25 cellular contexts compared by ENCODE assay signal in the genomic region with DNA sequence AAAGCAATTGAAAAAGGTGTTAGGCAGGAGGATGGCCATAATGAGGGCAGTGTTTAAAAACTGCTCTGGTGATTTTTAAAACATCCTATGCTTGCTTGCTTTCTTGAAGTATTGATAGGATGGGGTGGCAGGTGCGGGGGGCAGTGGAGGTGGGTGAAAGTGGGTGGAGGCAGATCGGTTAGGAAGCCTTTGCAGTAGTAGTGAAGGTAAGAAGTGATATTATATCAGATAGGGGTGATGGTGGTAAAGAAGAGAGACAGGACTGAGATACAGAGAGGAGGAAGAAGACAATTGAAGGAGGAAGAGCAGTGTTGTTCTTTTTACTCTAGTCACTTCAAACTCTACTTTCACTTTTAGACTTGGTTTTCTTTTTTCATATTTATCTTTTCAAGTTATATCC. TPM values are rescaled to one million over a fixed set of nuclear protein-coding genes. Genes with fewer than 3 reads are reported as not detected.
DNase-seq lines count a peak whose midpoint lies in the region; ATAC-seq lines count a peak whose summit lies in the region.
"Had no signal": no experiment of that assay in that cellular context is flagged by ENCODE, and none has a peak within 500 bp of the region (broad histone marks: within the 10 kb centered on the region; RNA-seq: fewer than 3 reads in every experiment).

No MANE protein-coding gene starts in this region.

- POLR2A ChIA-PET in CD4-positive, alpha-beta memory T cell (lab: Charles Lee; ENCODE audit: partially characterized antibody), result interaction anchor here (1.4 to 9.0 kb wide), 3 partner anchors 9 to 15 kb away, joined by 3 to 236 read pairs (median 20); no protein-coding TSS in a partner anchor
- POLR2A ChIA-PET in naive thymus-derived CD4-positive, alpha-beta T cell (lab: Charles Lee), result interaction anchor here (0.6 to 8.5 kb wide), 3 partner anchors 11 to 304 kb away, joined by 3 to 132 read pairs (median 3); no protein-coding TSS in a partner anchor

- H3K4me1 Mint-ChIP-seq in CD4-positive, alpha-beta memory T cell, result peaks cover 23 to 68% (median 45%) of the 10 kb centered on the region in 4 donors
- peaks cover 40 to 51% (median 45%) of the 10 kb centered on the region in 3 donors for H3K4me1 Mint-ChIP-seq in IgD-negative memory B cell
- peaks cover 57% of the 10 kb centered on the region for H3K4me1 Mint-ChIP-seq in activated T-helper 1 cell treated with anti-CD3 and anti-CD28 coated beads, Interleukin-12 subunit alpha, Interleukin-12 subunit beta, Interleukin-2, Interleukin-4 antibody, amounts not matched to agents 30 ng/mL and 10 ng/mL and 1 ng/mL, durations not matched to agents 14 hours and 24 hours and 36 hours (ENCODE audit: low read depth)
- peaks cover 49 to 86% (median 71%) of the 10 kb centered on the region in 7 donors for H3K4me1 Mint-ChIP-seq in naive thymus-derived CD4-positive, alpha-beta T cell
- H3K4me1 Mint-ChIP-seq: nephron progenitor cell had no signal

- H3K4me1 ChIP-seq in CD4-positive, alpha-beta memory T cell (ENCODE audit: insufficient read depth, low read length), result peaks cover 96% of the 10 kb centered on the region
- H3K4me1 ChIP-seq in naive thymus-derived CD4-positive, alpha-beta T cell (ENCODE audit: control insufficient read depth in 2 of 2, insufficient read depth in 2 of 2, low read length in 2 of 2), result peaks cover 48 to 83% of the 10 kb centered on the region in 2 donors
- H3K4me1 ChIP-seq: esophagus squamous epithelium, transverse colon had no signal

- H3K9me3 Mint-ChIP-seq in CD4-positive, alpha-beta memory T cell, result peaks cover 2 to 25% (median 17%) of the 10 kb centered on the region in 8 donors
- H3K9me3 Mint-ChIP-seq in IgD-negative memory B cell, result peaks cover 0 to 4% (median 3%) of the 10 kb centered on the region in 3 donors
- peaks cover 32% of the 10 kb centered on the region for H3K9me3 Mint-ChIP-seq in activated T-helper 1 cell treated with anti-CD3 and anti-CD28 coated beads, Interleukin-12 subunit alpha, Interleukin-12 subunit beta, Interleukin-2, Interleukin-4 antibody, amounts not matched to agents 30 ng/mL and 10 ng/mL and 1 ng/mL, durations not matched to agents 14 hours and 24 hours and 36 hours
- peaks cover 4 to 26% (median 12%) of the 10 kb centered on the region in 11 donors for H3K9me3 Mint-ChIP-seq in naive thymus-derived CD4-positive, alpha-beta T cell

- peak overlapping the region; percentile 6 to 92 (median 81) for H3K4me3 Mint-ChIP-seq in CD4-positive, alpha-beta memory T cell
- peak overlapping the region in 3 of 4 donors; percentile 28 to 88 (median 83) for H3K4me3 Mint-ChIP-seq in IgD-negative memory B cell
- H3K4me3 Mint-ChIP-seq in activated T-helper 1 cell treated with anti-CD3 and anti-CD28 coated beads, Interleukin-12 subunit alpha, Interleukin-12 subunit beta, Interleukin-2, Interleukin-4 antibody, amounts not matched to agents 30 ng/mL and 10 ng/mL and 1 ng/mL, durations not matched to agents 14 hours and 24 hours and 36 hours, result peak overlapping the region; percentile 19
- peak overlapping the region; percentile 58 to 84 (median 78) for H3K4me3 Mint-ChIP-seq in naive thymus-derived CD4-positive, alpha-beta T cell
- H3K4me3 Mint-ChIP-seq: nephron progenitor cell had no signal

- no peak for DNase-seq in CD4-positive, alpha-beta memory T cell
- DNase-seq in activated T-helper 1 cell treated with anti-CD3 and anti-CD28 coated beads, Interleukin-12 subunit alpha, Interleukin-12 subunit beta, Interleukin-2, Interleukin-4 antibody, amounts not matched to agents 30 ng/mL and 10 ng/mL and 1 ng/mL, durations not matched to agents 14 hours and 24 hours and 36 hours (ENCODE audit: low spot score), result no peak
- peak in 1 of 9 donors; percentile 10 for DNase-seq in naive thymus-derived CD4-positive, alpha-beta T cell
- DNase-seq in islet precursor cell (no peak), LoVo (ENCODE audit: low spot score) (no peak)
- DNase-seq: activated CD8-positive, alpha-beta memory T cell treated with anti-CD3 and anti-CD28 coated beads for 24 hours; activated gamma-delta T cell; COR-L47; effector CD8-positive, alpha-beta T cell; esophagus squamous epithelium; IMR-90; MM.1S; NCI-H1436 treated with DMSO at 0.1 percent for 48 hours; NCI-H2171 treated with DMSO at 0.1 percent for 48 hours; NCI-H526 treated with DMSO at 0.1 percent for 48 hours; nephron progenitor cell; SHP77 treated with DMSO at 0.1 percent for 48 hours; transverse colon had no signal

- H3K27me3 ChIP-seq in CD4-positive, alpha-beta memory T cell (ENCODE audit: insufficient read depth, low read length), result no peaks in the 10 kb centered on the region
- H3K27me3 ChIP-seq in naive thymus-derived CD4-positive, alpha-beta T cell (ENCODE audit: control insufficient read depth in 2 of 2, insufficient read depth in 2 of 2, low read length in 2 of 2), result no peaks in the 10 kb centered on the region
- H3K27me3 ChIP-seq: esophagus squamous epithelium, transverse colon had no signal

- peaks cover 3 to 5% of the 10 kb centered on the region in 2 donors for H3K9me3 ChIP-seq in CD4-positive, alpha-beta memory T cell (ENCODE audit: control insufficient read depth in 1 of 2, low read length in 2 of 2)
- peaks cover 10 to 17% (median 10%) of the 10 kb centered on the region in 3 experiments for H3K9me3 ChIP-seq in naive thymus-derived CD4-positive, alpha-beta T cell (ENCODE audit: control insufficient read depth in 2 of 3, low read length in 3 of 3)

- no peak for ATAC-seq in naive thymus-derived CD4-positive, alpha-beta T cell
- ATAC-seq in GM21528 (IDR thresholded peaks at IDR 0.05; ENCODE audit: low FRiP score, unreplicated experiment), result no peak

- H3K27ac Mint-ChIP-seq in CD4-positive, alpha-beta memory T cell, result peak overlapping the region; percentile 91 to 98 (median 93)
- H3K27ac Mint-ChIP-seq in IgD-negative memory B cell, result peak overlapping the region; percentile 8 to 97 (median 20)
- peak overlapping the region; percentile 82 for H3K27ac Mint-ChIP-seq in activated T-helper 1 cell treated with anti-CD3 and anti-CD28 coated beads, Interleukin-12 subunit alpha, Interleukin-12 subunit beta, Interleukin-2, Interleukin-4 antibody, amounts not matched to agents 30 ng/mL and 10 ng/mL and 1 ng/mL, durations not matched to agents 14 hours and 24 hours and 36 hours
- peak overlapping the region; percentile 88 to 99 (median 95) for H3K27ac Mint-ChIP-seq in naive thymus-derived CD4-positive, alpha-beta T cell
- H3K27ac Mint-ChIP-seq: nephron progenitor cell had no signal

- H3K4me3 ChIP-seq in CD4-positive, alpha-beta memory T cell (ENCODE audit: low read length in 2 of 2), result peak overlapping the region in 1 of 2 donors; percentile 7
- peak overlapping the region; percentile 7 for H3K4me3 ChIP-seq in naive thymus-derived CD4-positive, alpha-beta T cell (ENCODE audit: low read length)
- H3K4me3 ChIP-seq: esophagus squamous epithelium, transverse colon had no signal

- H3K36me3 ChIP-seq in CD4-positive, alpha-beta memory T cell (ENCODE audit: insufficient read depth, low read length), result no peaks in the 10 kb centered on the region
- peaks cover 0 to 4% (median 0%) of the 10 kb centered on the region in 3 experiments for H3K36me3 ChIP-seq in naive thymus-derived CD4-positive, alpha-beta T cell (ENCODE audit: control insufficient read depth in 2 of 3, insufficient read depth in 3 of 3, low read length in 3 of 3)
- H3K36me3 ChIP-seq: esophagus squamous epithelium, transverse colon had no signal

- CTCF ChIA-PET in CD4-positive, alpha-beta memory T cell (lab: Charles Lee; ENCODE audit: partially characterized antibody), result interaction anchor here (1.2 to 2.3 kb wide), 4 partner anchors 10 to 81 kb away, joined by 3 to 7 read pairs (median 4); a partner anchor contains a TSS
- CTCF ChIA-PET in naive thymus-derived CD4-positive, alpha-beta T cell (lab: Charles Lee), result interaction anchor here (2.0 kb wide), 1 partner anchor 12 kb away, joined by 12 read pairs; no protein-coding TSS in a partner anchor

- peaks cover 8 to 39% of the 10 kb centered on the region in 2 donors for H3K36me3 Mint-ChIP-seq in CD4-positive, alpha-beta memory T cell
- peaks cover 4% of the 10 kb centered on the region for H3K36me3 Mint-ChIP-seq in IgD-negative memory B cell
- H3K36me3 Mint-ChIP-seq in activated T-helper 1 cell treated with anti-CD3 and anti-CD28 coated beads, Interleukin-12 subunit alpha, Interleukin-12 subunit beta, Interleukin-2, Interleukin-4 antibody, amounts not matched to agents 30 ng/mL and 10 ng/mL and 1 ng/mL, durations not matched to agents 14 hours and 24 hours and 36 hours (ENCODE audit: low read depth), result peaks cover 27% of the 10 kb centered on the region
- peaks cover 4 to 33% (median 14%) of the 10 kb centered on the region in 5 donors for H3K36me3 Mint-ChIP-seq in naive thymus-derived CD4-positive, alpha-beta T cell

- H3K27ac ChIP-seq in CD4-positive, alpha-beta memory T cell (ENCODE audit: low read depth, low read length), result peak overlapping the region; percentile 33
- H3K27ac ChIP-seq in naive thymus-derived CD4-positive, alpha-beta T cell (ENCODE audit: low read depth, low read length), result peak overlapping the region; percentile 59
- H3K27ac ChIP-seq: esophagus squamous epithelium, transverse colon had no signal

- no peaks in the 10 kb centered on the region for H3K27me3 Mint-ChIP-seq in CD4-positive, alpha-beta memory T cell
- no peaks in the 10 kb centered on the region for H3K27me3 Mint-ChIP-seq in IgD-negative memory B cell
- peaks cover 1% of the 10 kb centered on the region for H3K27me3 Mint-ChIP-seq in activated T-helper 1 cell treated with anti-CD3 and anti-CD28 coated beads, Interleukin-12 subunit alpha, Interleukin-12 subunit beta, Interleukin-2, Interleukin-4 antibody, amounts not matched to agents 30 ng/mL and 10 ng/mL and 1 ng/mL, durations not matched to agents 14 hours and 24 hours and 36 hours (ENCODE audit: insufficient read depth)
- peaks cover 0 to 2% (median 0%) of the 10 kb centered on the region in 5 donors for H3K27me3 Mint-ChIP-seq in naive thymus-derived CD4-positive, alpha-beta T cell

- intact Hi-C loops in CD4-positive, alpha-beta memory T cell (cut with micrococcal nuclease), result no loop called here
- intact Hi-C loops in activated T-helper 1 cell treated with anti-CD3 and anti-CD28 coated beads, Interleukin-12 subunit alpha, Interleukin-12 subunit beta, Interleukin-2, Interleukin-4 antibody, amounts not matched to agents 30 ng/mL and 10 ng/mL and 1 ng/mL, durations not matched to agents 14 hours and 24 hours and 36 hours (cut with micrococcal nuclease), result no loop called here
- intact Hi-C loops in naive thymus-derived CD4-positive, alpha-beta T cell (cut with micrococcal nuclease), result no loop called here

RNA-seq across cellular contexts. Expression of a gene that starts 11.1 kb away (rescaled TPM):
- total RNA-seq in CD4-positive, alpha-beta memory T cell, result 1 to 10 TPM; 1.1 TPM
- polyA plus RNA-seq in CD4-positive, alpha-beta memory T cell, result under 1 TPM; 0.34 to 0.64 TPM
- polyA plus RNA-seq in IgD-negative memory B cell, result not detected
- 0.22 and 0.23 TPM in 2 replicates for total RNA-seq in activated T-helper 1 cell treated with anti-CD3 and anti-CD28 coated beads, Interleukin-12 subunit alpha, Interleukin-12 subunit beta, Interleukin-2, Interleukin-4 antibody, amounts not matched to agents 30 ng/mL and 10 ng/mL and 1 ng/mL, durations not matched to agents 14 hours and 24 hours and 36 hours
- total RNA-seq in naive thymus-derived CD4-positive, alpha-beta T cell, result under 1 TPM; 0.27 to 0.65 (median 0.61) TPM
- polyA plus RNA-seq in naive thymus-derived CD4-positive, alpha-beta T cell, result under 1 TPM in 1 of 2 donors, not detected in 1; 0.35 TPM
- total RNA-seq: chondrocyte, Daoy, IMR-90, mesenteric fat pad, posterior vena cava, transverse colon had no signal
- polyA plus RNA-seq: IMR-90 had no signal

RNA-seq across cellular contexts. Expression of a gene that starts 47.5 kb away (rescaled TPM):
- total RNA-seq in CD4-positive, alpha-beta memory T cell, result under 1 TPM; 0.28 to 0.35 TPM
- not detected for polyA plus RNA-seq in CD4-positive, alpha-beta memory T cell
- polyA plus RNA-seq in IgD-negative memory B cell, result not detected
- not detected in 2 replicates for total RNA-seq in activated T-helper 1 cell treated with anti-CD3 and anti-CD28 coated beads, Interleukin-12 subunit alpha, Interleukin-12 subunit beta, Interleukin-2, Interleukin-4 antibody, amounts not matched to agents 30 ng/mL and 10 ng/mL and 1 ng/mL, durations not matched to agents 14 hours and 24 hours and 36 hours
- total RNA-seq in naive thymus-derived CD4-positive, alpha-beta T cell, result not detected
- polyA plus RNA-seq in naive thymus-derived CD4-positive, alpha-beta T cell, result not detected
- total RNA-seq: chondrocyte; Daoy; esophagus squamous epithelium; IMR-90; mesenteric fat pad; posterior vena cava; T-helper 1 cell treated with Interleukin-12 subunit alpha and Interleukin-12 subunit beta and Interleukin-4 antibody, amounts not matched to agents 30 ng/mL and 1 ng/mL, for 36 hours; transverse colon had no signal
- polyA plus RNA-seq: IMR-90 had no signal

Comparison
In these comparisons a context has a peak if more than half of its experiments do, and no peak if none do; other contexts are left out.
1. H3K27ac Mint-ChIP-seq: peak in every context shown above with its lines; median percentile 95 in naive thymus-derived CD4-positive, alpha-beta T cell; 93 in CD4-positive, alpha-beta memory T cell; 82 in activated T-helper 1 cell treated with anti-CD3 and anti-CD28 coated beads, Interleukin-12 subunit alpha, Interleukin-12 subunit beta, Interleukin-2, Interleukin-4 antibody, amounts not matched to agents 30 ng/mL and 10 ng/mL and 1 ng/mL, durations not matched to agents 14 hours and 24 hours and 36 hours; 20 in IgD-negative memory B cell.
2. H3K4me3 Mint-ChIP-seq: peak in every context shown above with its lines; median percentile 83 in IgD-negative memory B cell; 81 in CD4-positive, alpha-beta memory T cell; 78 in naive thymus-derived CD4-positive, alpha-beta T cell; 19 in activated T-helper 1 cell treated with anti-CD3 and anti-CD28 coated beads, Interleukin-12 subunit alpha, Interleukin-12 subunit beta, Interleukin-2, Interleukin-4 antibody, amounts not matched to agents 30 ng/mL and 10 ng/mL and 1 ng/mL, durations not matched to agents 14 hours and 24 hours and 36 hours.